ENCODE assay signal across 23 cellular contexts in genomic region chr2:238346539-238346938, GRCh38.
"Had no signal": no experiment of that assay in that cellular context is flagged by ENCODE, and none has a peak within 500 bp of the region (broad histone marks: within the 10 kb centered on the region; RNA-seq: fewer than 3 reads in every experiment).

No MANE protein-coding gene starts in this region.

- DNase-seq: activated CD4-positive, CD25-positive, alpha-beta regulatory T cell; activated effector memory CD4-positive, alpha-beta T cell treated with anti-CD3 and anti-CD28 coated beads, Interleukin-2, amount 50 U/mL, for 16 hours; activated T-cell treated with anti-CD3 and anti-CD28 coated beads, Interleukin-2, amount 50 U/mL, for 24 hours; amygdala; brain microvascular endothelial cell; cerebellar nuclear complex; dermis blood vessel endothelial cell; endodermal cell; erythroblast; glutamatergic neuron; left cardiac atrium; mucosa of descending colon; natural killer cell; occipital lobe; psoas muscle; right lobe of liver; stimulated activated CD4-positive, alpha-beta T cell treated with anti-CD3 and anti-CD28 coated beads, Interleukin-12 subunit alpha, Interleukin-12 subunit beta, amount 100 ng/mL, for 4 hours; stimulated activated CD4-positive, alpha-beta T cell treated with anti-CD3 and anti-CD28 coated beads, Interleukin-2, amount 100 ng/mL, for 48 hours; stimulated activated CD8-positive, alpha-beta memory T cell treated with anti-CD3 and anti-CD28 coated beads, Interleukin-4, amount 100 ng/mL, for 48 hours; stomach had no signal

- H3K4me1 Mint-ChIP-seq: endodermal cell, natural killer cell had no signal

- H3K4me1 ChIP-seq: right lobe of liver had no signal

- H3K27ac Mint-ChIP-seq: activated naive CD8-positive, alpha-beta T cell; activated T-cell treated with anti-CD3 and anti-CD28 coated beads, Interleukin-2, amount 50 U/mL, for 24 hours; natural killer cell; T-helper 1 cell treated with Interleukin-12 subunit alpha and Interleukin-12 subunit beta and Interleukin-4 antibody, amounts not matched to agents 30 μg/mL and 1 μg/mL, for 36 hours had no signal

- H3K36me3 Mint-ChIP-seq: natural killer cell had no signal

- ATAC-seq: left cardiac atrium, mucosa of descending colon had no signal

- H3K4me3 Mint-ChIP-seq: activated naive CD8-positive, alpha-beta T cell; activated T-cell treated with anti-CD3 and anti-CD28 coated beads, Interleukin-2, amount 50 U/mL, for 24 hours; endodermal cell; natural killer cell; T-helper 1 cell treated with Interleukin-12 subunit alpha and Interleukin-12 subunit beta and Interleukin-4 antibody, amounts not matched to agents 30 μg/mL and 1 μg/mL, for 36 hours had no signal

- H3K27me3 ChIP-seq: brain microvascular endothelial cell, right lobe of liver, stomach had no signal

- H3K9me3 ChIP-seq: mucosa of descending colon, psoas muscle, right lobe of liver, stomach, thoracic aorta had no signal

- H3K4me3 ChIP-seq: mucosa of descending colon, psoas muscle, right lobe of liver, stomach, thoracic aorta had no signal

- H3K9me3 Mint-ChIP-seq: activated T-cell treated with anti-CD3 and anti-CD28 coated beads, Interleukin-2, amount 50 U/mL, for 24 hours; endodermal cell; natural killer cell; T-helper 1 cell treated with Interleukin-12 subunit alpha and Interleukin-12 subunit beta and Interleukin-4 antibody, amounts not matched to agents 30 μg/mL and 1 μg/mL, for 36 hours had no signal

- H3K27me3 Mint-ChIP-seq: activated naive CD8-positive, alpha-beta T cell; activated T-cell treated with anti-CD3 and anti-CD28 coated beads, Interleukin-2, amount 50 U/mL, for 24 hours had no signal

- H3K27ac ChIP-seq: brain microvascular endothelial cell, psoas muscle, right lobe of liver, stomach, thoracic aorta had no signal
